ENCODE assay signal across 1 cellular context in genomic region chr4:151548708-151549107, GRCh38.
TF ChIP-seq lines count a peak whose summit lies in the region.

No MANE protein-coding gene starts in this region.

TF ChIP-seq in K562, 482 proteins besides CTCF, POLR2A, EP300 and RAD21 (continued from another document):
- TF ChIP-seq ZNF280B (CRISPR knock-in tag; IDR thresholded peaks at IDR 0.05) (no peak), ZNF280A (IDR thresholded peaks at IDR 0.05; ENCODE audit: low read depth, partially characterized antibody) (peak; percentile 84)
